In genomic region chr10:89643812-89644690, GRCh38 we compare ENCODE assay signal across 1 cellular context.
A peak's percentile ranks its signal among the peaks of the same experiment; 100 is the strongest.
TF ChIP-seq lines count a peak whose summit lies in the region.

No MANE protein-coding gene starts in this region.

TF ChIP-seq in H1, 55 proteins besides CTCF, POLR2A, EP300 and RAD21:
- TF ChIP-seq KDM1A (IDR thresholded peaks at IDR 0.05; ENCODE audit: borderline replicate concordance, low read length), result no peak
- no peak for TF ChIP-seq CBX8 (IDR thresholded peaks at IDR 0.05; ENCODE audit: borderline replicate concordance, low read depth, low read length)
- peak; percentile 96 for TF ChIP-seq TAF7 (optimal IDR thresholded peaks at IDR 0.05; ENCODE audit: borderline replicate concordance, low read depth, low read length)
- TF ChIP-seq, protein P1, sequence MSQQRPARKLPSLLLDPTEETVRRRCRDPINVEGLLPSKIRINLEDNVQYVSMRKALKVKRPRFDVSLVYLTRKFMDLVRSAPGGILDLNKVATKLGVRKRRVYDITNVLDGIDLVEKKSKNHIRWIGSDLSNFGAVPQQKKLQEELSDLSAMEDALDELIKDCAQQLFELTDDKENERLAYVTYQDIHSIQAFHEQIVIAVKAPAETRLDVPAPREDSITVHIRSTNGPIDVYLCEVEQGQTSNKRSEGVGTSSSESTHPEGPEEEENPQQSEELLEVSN (IDR thresholded peaks at IDR 0.05), result peak; percentile 21; the same call in 1 of the 2 replicates
- TF ChIP-seq CREB1 (IDR thresholded peaks at IDR 0.05), result 0 out of 2 replicates have a peak, but pooled peaks have one; percentile 19
- no peak for TF ChIP-seq EGR1 (IDR thresholded peaks at IDR 0.05; ENCODE audit: borderline replicate concordance, low read depth, low read length)
- TF ChIP-seq SP4 (IDR thresholded peaks at IDR 0.05; ENCODE audit: low read length), result 0 out of 2 replicates have a peak, but pooled peaks have one; percentile 66
- TF ChIP-seq CHD1 (IDR thresholded peaks at IDR 0.05; ENCODE audit: low read depth, low read length), result peak; percentile 71; the same call in 1 of the 2 replicates
- peak; percentile 72 for TF ChIP-seq ASH2L (IDR thresholded peaks at IDR 0.05; ENCODE audit: low read length)
- TF ChIP-seq PHF8 (conservative IDR thresholded peaks at IDR 0.05; ENCODE audit: low read depth, low read length), result peak; percentile 56
- 0 out of 2 replicates have a peak, but pooled peaks have one; percentile 45 for TF ChIP-seq MAX (IDR thresholded peaks at IDR 0.05)
- no peak for TF ChIP-seq HDAC6 (IDR thresholded peaks at IDR 0.05; ENCODE audit: low read depth, low read length)
- peak; percentile 12 to 48; a peak in 1 of 4 replicates for TF ChIP-seq SIN3A (conservative IDR thresholded peaks at IDR 0.05 in 1 of 2, IDR thresholded peaks at IDR 0.05 in 1 of 2; ENCODE audit: low read depth in 1 of 2, low read length in 2 of 2)
- peak; percentile 81; the same call in 1 of the 2 replicates for TF ChIP-seq GTF2F1 (IDR thresholded peaks at IDR 0.05; ENCODE audit: borderline replicate concordance, low read depth, low read length)
- no peak for TF ChIP-seq RXRA (IDR thresholded peaks at IDR 0.05; ENCODE audit: insufficient read depth, low read depth, low read length)
- TF ChIP-seq ATF2 (IDR thresholded peaks at IDR 0.05; ENCODE audit: low read length), result no peak
- peak; percentile 98 for TF ChIP-seq TAF1 (IDR thresholded peaks at IDR 0.05; ENCODE audit: low read depth, low read length)
- TF ChIP-seq TBP (IDR thresholded peaks at IDR 0.05; ENCODE audit: low read depth, low read length), result peak; percentile 97
- TF ChIP-seq KDM4A (IDR thresholded peaks at IDR 0.05; ENCODE audit: low read depth, low read length, severe bottlenecking), result peak; percentile 93
- TF ChIP-seq SP1 (IDR thresholded peaks at IDR 0.05; ENCODE audit: low read depth, low read length), result peak; percentile 91
- no peak for TF ChIP-seq USF2 (IDR thresholded peaks at IDR 0.05; ENCODE audit: low read length)
- no peak for TF ChIP-seq YY1 (IDR thresholded peaks at IDR 0.05; ENCODE audit: low read depth, low read length)
- TF ChIP-seq SIX5 (IDR thresholded peaks at IDR 0.05; ENCODE audit: low read depth, low read length), result no peak
- TF ChIP-seq POLR2AphosphoS5 (IDR thresholded peaks at IDR 0.05; ENCODE audit: low read depth, low read length), result peak; percentile 98
- TF ChIP-seq CEBPB (IDR thresholded peaks at IDR 0.05; ENCODE audit: low read depth, low read length), result peak; percentile 58; the same call in 1 of the 2 replicates
- TF ChIP-seq GABPA (IDR thresholded peaks at IDR 0.05; ENCODE audit: borderline replicate concordance, insufficient read depth, low read length), result no peak
- no peak for TF ChIP-seq RBBP5 (IDR thresholded peaks at IDR 0.05; ENCODE audit: borderline replicate concordance, low read depth, low read length)
- TF ChIP-seq BCL11A (IDR thresholded peaks at IDR 0.05; ENCODE audit: low read depth in 2 of 2, low read length in 2 of 2), result no peak
TF ChIP-seq in H1: peak in this region for 16.
